20 cellular contexts compared by ENCODE assay signal in the genomic region with DNA sequence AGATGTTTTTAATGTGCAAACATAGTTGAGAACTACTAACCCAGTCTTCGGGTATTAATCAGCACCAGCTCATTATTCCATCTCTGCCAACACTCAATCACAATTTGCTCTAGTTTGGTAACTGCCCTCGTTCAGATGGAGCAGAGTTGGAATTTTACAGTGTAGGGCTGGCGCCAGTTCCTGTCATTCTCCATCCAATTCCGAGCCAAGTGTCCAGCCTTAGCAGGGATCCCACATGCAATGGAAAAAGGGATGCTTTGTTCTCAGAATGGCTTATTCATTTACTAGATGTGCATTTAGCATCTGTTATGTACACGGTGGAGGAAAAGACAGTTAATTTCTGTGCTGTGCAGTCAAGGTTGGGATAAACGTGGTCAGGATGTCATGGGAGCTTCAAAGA.
"Had no signal": no experiment of that assay in that cellular context is flagged by ENCODE, and none has a peak within 500 bp of the region (broad histone marks: within the 10 kb centered on the region; RNA-seq: fewer than 3 reads in every experiment).

No MANE protein-coding gene starts in this region.

- H3K4me3 ChIP-seq: colonic mucosa, esophagus muscularis mucosa, lower lobe of right lung, psoas muscle, skin epidermis, spleen, testis, tibial artery had no signal

- H3K4me1 ChIP-seq: colonic mucosa, esophagus muscularis mucosa, lower lobe of right lung, psoas muscle, spleen, testis had no signal

- H3K36me3 Mint-ChIP-seq: naive thymus-derived CD8-positive, alpha-beta T cell had no signal

- H3K9me3 Mint-ChIP-seq: type B pancreatic cell had no signal

- H3K36me3 ChIP-seq: colonic mucosa, esophagus muscularis mucosa, lower lobe of right lung, spleen, tibial artery had no signal

- H3K4me1 Mint-ChIP-seq: naive thymus-derived CD8-positive, alpha-beta T cell; stimulated activated memory B cell treated with anti-CD40 and anti-IgM and Interleukin-4, amounts not matched to agents 10 μg/mL and 1 μg/mL and 100 μg/mL, for 72 hours had no signal

- H3K27me3 Mint-ChIP-seq: dendritic cell treated with granulocyte-macrophage colony-stimulating factor and Interleukin-4, amounts not matched to agents 40 ng/mL and 50 ng/mL, for 4 days; stimulated activated memory B cell treated with anti-CD40 and anti-IgM and Interleukin-4, amounts not matched to agents 10 μg/mL and 1 μg/mL and 100 μg/mL, for 72 hours had no signal

- H3K27ac Mint-ChIP-seq: dendritic cell treated with granulocyte-macrophage colony-stimulating factor and Interleukin-4, amounts not matched to agents 40 ng/mL and 50 ng/mL, for 4 days; naive thymus-derived CD8-positive, alpha-beta T cell; nephron progenitor cell; stimulated activated memory B cell treated with anti-CD40 and anti-IgM and Interleukin-4, amounts not matched to agents 10 μg/mL and 1 μg/mL and 100 μg/mL, for 72 hours; type B pancreatic cell had no signal

- H3K4me3 Mint-ChIP-seq: dendritic cell treated with granulocyte-macrophage colony-stimulating factor and Interleukin-4, amounts not matched to agents 40 ng/mL and 50 ng/mL, for 4 days; naive thymus-derived CD8-positive, alpha-beta T cell; nephron progenitor cell; stimulated activated memory B cell treated with anti-CD40 and anti-IgM and Interleukin-4, amounts not matched to agents 10 μg/mL and 1 μg/mL and 100 μg/mL, for 72 hours; type B pancreatic cell had no signal

- ATAC-seq: left ventricle myocardium superior; lower lobe of right lung; naive thymus-derived CD8-positive, alpha-beta T cell; psoas muscle; right cardiac atrium; stimulated activated memory B cell treated with anti-CD40 and anti-IgM and Interleukin-4, amounts not matched to agents 10 μg/mL and 1 μg/mL and 100 μg/mL, for 72 hours; stimulated activated naive CD8-positive, alpha-beta T cell treated with anti-CD3 and anti-CD28 coated beads, Interleukin-15, Interleukin-2, amounts not matched to agents 100 U/mL and 50 U/mL, for 24 hours had no signal

- H3K27me3 ChIP-seq: colonic mucosa, esophagus muscularis mucosa, spleen, testis, tibial artery had no signal

- H3K27ac ChIP-seq: colonic mucosa, esophagus muscularis mucosa, lower lobe of right lung, psoas muscle, skin epidermis, spleen, testis, tibial artery had no signal

- H3K9me3 ChIP-seq: colonic mucosa, esophagus muscularis mucosa, lower lobe of right lung, psoas muscle, spleen, testis, tibial artery had no signal

- DNase-seq: colonic mucosa; effector CD8-positive, alpha-beta T cell; foreskin melanocyte; left ventricle myocardium superior; lower lobe of right lung; naive thymus-derived CD8-positive, alpha-beta T cell; nephron progenitor cell; posterior cingulate gyrus; psoas muscle; right cardiac atrium; spleen; stimulated activated CD4-positive, alpha-beta T cell treated with anti-CD3 and anti-CD28 coated beads, Interleukin-4, amount 100 ng/mL, for 4 hours; stimulated activated naive CD8-positive, alpha-beta T cell treated with anti-CD3 and anti-CD28 coated beads, Interleukin-15, Interleukin-2, amounts not matched to agents 100 U/mL and 50 U/mL, for 24 hours; testis; tibial artery had no signal
